8 cellular contexts compared by ENCODE assay signal in the genomic region with DNA sequence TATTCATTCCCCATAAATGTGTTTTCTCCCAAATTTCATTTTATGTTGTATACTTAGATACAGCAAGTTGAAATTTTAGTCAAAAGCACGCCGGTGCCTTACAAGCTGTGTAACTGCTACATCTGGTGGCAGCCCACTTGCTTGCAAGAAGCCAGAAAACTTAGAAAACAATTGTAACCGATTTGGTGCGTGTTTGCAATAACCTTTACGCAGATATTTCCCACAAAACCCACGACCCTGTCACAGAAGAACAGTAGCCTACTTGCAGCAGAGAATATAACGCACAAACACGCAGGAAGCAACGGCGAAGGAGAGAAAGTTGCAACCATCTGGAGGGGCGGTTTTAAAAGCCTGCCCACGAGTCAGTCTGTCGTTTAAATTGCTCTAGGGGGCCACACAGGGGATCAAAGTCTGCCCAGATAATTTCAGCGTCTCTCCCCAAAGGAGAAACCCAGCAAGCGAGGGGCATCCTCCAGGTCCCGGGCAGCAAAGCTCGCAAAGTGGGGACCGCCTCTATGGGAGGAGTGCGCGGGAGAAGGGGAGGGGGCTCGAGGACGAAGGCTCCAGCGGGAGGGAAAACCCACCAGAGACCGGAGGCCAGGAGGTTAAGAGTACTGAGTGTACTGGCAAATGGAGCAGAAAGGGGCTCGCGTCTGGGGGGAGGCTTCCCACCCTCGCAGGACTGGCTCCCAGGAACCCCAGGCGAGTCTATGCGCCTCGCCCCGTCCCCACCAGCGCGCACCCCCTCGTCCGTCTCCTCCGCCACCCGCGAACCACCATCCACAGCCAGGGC. TPM values are rescaled to one million over a fixed set of nuclear protein-coding genes. Genes with fewer than 3 reads are reported as not detected.
A peak's percentile ranks its signal among the peaks of the same experiment; 100 is the strongest.
DNase-seq lines count a peak whose midpoint lies in the region; ATAC-seq and TF ChIP-seq lines count a peak whose summit lies in the region.

No MANE protein-coding gene starts in this region.

- H3K9ac ChIP-seq in colonic mucosa (ENCODE audit: low read depth in 2 of 2, low read length in 2 of 2), result peak overlapping the region; percentile 68 to 94

- POLR2A ChIA-PET in HEK293 (lab: Yijun Ruan, JAX), result interaction anchor here (0.6 to 1.3 kb wide), 5 partner anchors 23 to 1931 kb away, joined by 3 to 4 read pairs (median 3); partner anchors contain the start of gene DCAF17

- H3K27me3 ChIP-seq in colonic mucosa, result no peaks in the 10 kb centered on the region

- H3K9me3 ChIP-seq in HEK293 (ENCODE audit: control insufficient read depth, insufficient read depth, low read depth, low read length) (no peaks in the 10 kb centered on the region), colonic mucosa (no peaks in the 10 kb centered on the region)

- peak; percentile 67 for DNase-seq in G401 (ENCODE audit: low spot score)
- DNase-seq in NCI-H2196 treated with DMSO at 0.1 percent for 48 hours (lab: John Stamatoyannopoulos, UW; ENCODE audit: unreplicated experiment), result peak; percentile 9
- DNase-seq in activated CD4-positive, alpha-beta T cell treated with anti-CD3 and anti-CD28 coated beads, Interleukin-2, amount 10 ng/mL, durations not matched to agents 24 days and 14 days, result peak; percentile 87
- peak; percentile 67 for DNase-seq in colonic mucosa
- DNase-seq in left lobe of liver (ENCODE audit: low spot score), result peak; percentile 58
- peak; percentile 47 for DNase-seq in stimulated activated CD4-positive, alpha-beta T cell treated with anti-CD3 and anti-CD28 coated beads, Interleukin-1b, Interleukin-23, amount 100 ng/mL, for 48 hours

- TF ChIP-seq CTCF in HEK293 (tag by site-specific recombination; IDR thresholded peaks at IDR 0.05) (peak; percentile 79), colonic mucosa (IDR thresholded peaks at IDR 0.05) (peak; percentile 35)

- no peaks in the 10 kb centered on the region for H3K36me3 ChIP-seq in HEK293 (ENCODE audit: control insufficient read depth in 2 of 2, insufficient read depth in 1 of 2, low read length in 2 of 2)
- no peaks in the 10 kb centered on the region for H3K36me3 ChIP-seq in colonic mucosa

- H3K27ac Mint-ChIP-seq in activated CD4-positive, alpha-beta T cell treated with anti-CD3 and anti-CD28 coated beads, Interleukin-2, amount 10 ng/mL, durations not matched to agents 24 days and 14 days, result peak overlapping the region; percentile 95

- H3K4me3 Mint-ChIP-seq in activated CD4-positive, alpha-beta T cell treated with anti-CD3 and anti-CD28 coated beads, Interleukin-2, amount 10 ng/mL, durations not matched to agents 24 days and 14 days, result peak overlapping the region; percentile 92

- H3K4me3 ChIP-seq in HEK293 (ENCODE audit: low read depth, low read length) (peak overlapping the region; percentile 96), colonic mucosa (peak overlapping the region; percentile 68)

- intact Hi-C loops in activated CD4-positive, alpha-beta T cell treated with anti-CD3 and anti-CD28 coated beads, Interleukin-2, amount 10 ng/mL, durations not matched to agents 24 days and 14 days (cut with micrococcal nuclease), result loop anchor here (1.0 to 5.0 kb wide), 11 partner anchors 15 to 797 kb away; partner anchors contain the start of genes CYBRD1, DCAF17 and GORASP2
- intact Hi-C loops in colonic mucosa (cut with DNase I), result loop anchor here (5.0 kb wide), 2 partner anchors 187 to 258 kb away; no protein-coding TSS in a partner anchor

- in situ Hi-C loops in G401 (cut with HindIII; ENCODE audit: low sequenced_read_pairs), result no loop called here

- H3K27ac ChIP-seq in HEK293 (ENCODE audit: extremely low read depth, low read depth, low read length) (peak overlapping the region; percentile 95), colonic mucosa (peak overlapping the region; percentile 92)

- CTCF ChIA-PET in HEK293 (lab: Yijun Ruan, JAX), result interaction anchor here (0.6 to 1.7 kb wide), 11 partner anchors 10 to 231 kb away, joined by 3 to 8 read pairs (median 3); no protein-coding TSS in a partner anchor

- no peaks in the 10 kb centered on the region for H3K9me3 Mint-ChIP-seq in activated CD4-positive, alpha-beta T cell treated with anti-CD3 and anti-CD28 coated beads, Interleukin-2, amount 10 ng/mL, durations not matched to agents 24 days and 14 days

- no peaks in the 10 kb centered on the region for H3K27me3 Mint-ChIP-seq in activated CD4-positive, alpha-beta T cell treated with anti-CD3 and anti-CD28 coated beads, Interleukin-2, amount 10 ng/mL, durations not matched to agents 24 days and 14 days

- peaks cover 54% of the 10 kb centered on the region for H3K4me1 Mint-ChIP-seq in activated CD4-positive, alpha-beta T cell treated with anti-CD3 and anti-CD28 coated beads, Interleukin-2, amount 10 ng/mL, durations not matched to agents 24 days and 14 days

- ATAC-seq in left lobe of liver, result peak; percentile 33
- no peak for ATAC-seq in GM21786 (IDR thresholded peaks at IDR 0.05; ENCODE audit: unreplicated experiment)

- H3K36me3 Mint-ChIP-seq in activated CD4-positive, alpha-beta T cell treated with anti-CD3 and anti-CD28 coated beads, Interleukin-2, amount 10 ng/mL, durations not matched to agents 24 days and 14 days (ENCODE audit: low read depth), result peaks cover 6% of the 10 kb centered on the region

- H3K4me1 ChIP-seq in HEK293 (ENCODE audit: control insufficient read depth, insufficient read depth, low read length), result peaks cover 12% of the 10 kb centered on the region; the same call in 1 of the 2 replicates
- no peaks in the 10 kb centered on the region for H3K4me1 ChIP-seq in colonic mucosa

TF ChIP-seq in HEK293, 187 proteins besides CTCF, POLR2A, EP300 and RAD21 (continues in another document):
- TF ChIP-seq ZNF654 (tag by site-specific recombination; IDR thresholded peaks at IDR 0.05; ENCODE audit: low read depth) (peak; percentile 34; the same call in 1 of the 2 replicates), ZNF692 (tag by site-specific recombination; IDR thresholded peaks at IDR 0.05) (peak; percentile 28; the same call in 1 of the 2 replicates), ZNF184 (tag by site-specific recombination; IDR thresholded peaks at IDR 0.05) (no peak), ZNF571 (tag by site-specific recombination; IDR thresholded peaks at IDR 0.05) (no peak), ZBTB26 (tag by site-specific recombination; optimal IDR thresholded peaks at IDR 0.05) (peak; percentile 44), TCF7L2 (IDR thresholded peaks at IDR 0.05; ENCODE audit: borderline replicate concordance, low read depth, low read length) (0 out of 2 replicates have a peak, but pooled peaks have one; percentile 24), ZBTB20 (tag by site-specific recombination; IDR thresholded peaks at IDR 0.05) (peak; percentile 36; the same call in 1 of the 2 replicates), GLIS2 (tag by site-specific recombination; IDR thresholded peaks at IDR 0.05) (peak; percentile 93), SP3 (tag by site-specific recombination; IDR thresholded peaks at IDR 0.05) (peak; percentile 55; the same call in 1 of the 2 replicates), KLF16 (tag by site-specific recombination; IDR thresholded peaks at IDR 0.05) (peak; percentile 58; the same call in 1 of the 2 replicates), ZNF561 (tag by site-specific recombination; IDR thresholded peaks at IDR 0.05; ENCODE audit: borderline replicate concordance) (0 out of 2 replicates have a peak, but pooled peaks have one; percentile 11), ZNF660 (tag by site-specific recombination; IDR thresholded peaks at IDR 0.05) (no peak), SP2 (tag by site-specific recombination; IDR thresholded peaks at IDR 0.05) (peak; percentile 55), ZSCAN30 (tag by site-specific recombination; IDR thresholded peaks at IDR 0.05) (0 out of 2 replicates have a peak, but pooled peaks have one; percentile 12), KLF10 (tag by site-specific recombination; IDR thresholded peaks at IDR 0.05) (no peak)
- TF ChIP-seq, protein P1, sequence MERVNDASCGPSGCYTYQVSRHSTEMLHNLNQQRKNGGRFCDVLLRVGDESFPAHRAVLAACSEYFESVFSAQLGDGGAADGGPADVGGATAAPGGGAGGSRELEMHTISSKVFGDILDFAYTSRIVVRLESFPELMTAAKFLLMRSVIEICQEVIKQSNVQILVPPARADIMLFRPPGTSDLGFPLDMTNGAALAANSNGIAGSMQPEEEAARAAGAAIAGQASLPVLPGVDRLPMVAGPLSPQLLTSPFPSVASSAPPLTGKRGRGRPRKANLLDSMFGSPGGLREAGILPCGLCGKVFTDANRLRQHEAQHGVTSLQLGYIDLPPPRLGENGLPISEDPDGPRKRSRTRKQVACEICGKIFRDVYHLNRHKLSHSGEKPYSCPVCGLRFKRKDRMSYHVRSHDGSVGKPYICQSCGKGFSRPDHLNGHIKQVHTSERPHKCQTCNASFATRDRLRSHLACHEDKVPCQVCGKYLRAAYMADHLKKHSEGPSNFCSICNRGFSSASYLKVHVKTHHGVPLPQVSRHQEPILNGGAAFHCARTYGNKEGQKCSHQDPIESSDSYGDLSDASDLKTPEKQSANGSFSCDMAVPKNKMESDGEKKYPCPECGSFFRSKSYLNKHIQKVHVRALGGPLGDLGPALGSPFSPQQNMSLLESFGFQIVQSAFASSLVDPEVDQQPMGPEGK (tag by site-specific recombination; IDR thresholded peaks at IDR 0.05), result peak; percentile 53

RNA-seq across cellular contexts. Expression of gene TLK1, which starts 1.2 kb away (rescaled TPM):
- total RNA-seq in G401 (2014; rRNA removed; shearing (Covaris generic)), result 13.0 and 14.3 TPM in 2 replicates
- 91.8 and 94.9 TPM in 2 replicates for total RNA-seq in activated CD4-positive, alpha-beta T cell treated with anti-CD3 and anti-CD28 coated beads, Interleukin-2, amount 10 ng/mL, durations not matched to agents 24 days and 14 days
- 10 to 100 TPM; 69.5 to 82.8 TPM for total RNA-seq in colonic mucosa
- total RNA-seq in left lobe of liver, result 35.7 TPM

Comparison
In these comparisons a context has a peak if more than half of its experiments do, and no peak if none do; other contexts are left out.
1. DNase-seq: peak in every context shown above with its lines; median percentile 87 in activated CD4-positive, alpha-beta T cell treated with anti-CD3 and anti-CD28 coated beads, Interleukin-2, amount 10 ng/mL, durations not matched to agents 24 days and 14 days; 67 in G401; 67 in colonic mucosa; 58 in left lobe of liver; 47 in stimulated activated CD4-positive, alpha-beta T cell treated with anti-CD3 and anti-CD28 coated beads, Interleukin-1b, Interleukin-23, amount 100 ng/mL, for 48 hours; 9 in NCI-H2196 treated with DMSO at 0.1 percent for 48 hours.